8 cellular contexts compared by ENCODE assay signal in genomic region chr3:124730129-124730919, GRCh38. TPM values are rescaled to one million over a fixed set of nuclear protein-coding genes. Genes with fewer than 3 reads are reported as not detected.
DNase-seq lines count a peak whose midpoint lies in the region; ATAC-seq, FAIRE-seq and TF ChIP-seq lines count a peak whose summit lies in the region.

UMPS (plus strand) TSS chr3:124730452; CDS start chr3:124730472, 20 bp downstream.

- peak within 1 kb of the TSS; percentile 100 for H3K4me3 ChIP-seq in AG09309 (ENCODE audit: control insufficient read depth, low read depth, low read length)
- H3K4me3 ChIP-seq in kidney (ENCODE audit: low read length in 2 of 2), result peak within 1 kb of the TSS; percentile 99

- FAIRE-seq in kidney (lab: Jason Lieb, UNC), result no peak

- ATAC-seq in GM19023 (IDR thresholded peaks at IDR 0.05; ENCODE audit: unreplicated experiment) (peak; percentile 99), HG03196 (IDR thresholded peaks at IDR 0.05; ENCODE audit: unreplicated experiment) (peak; percentile 94)
- peak; percentile 98 to 100 for ATAC-seq in activated CD4-positive, CD25-positive, alpha-beta regulatory T cell treated with anti-CD3 and anti-CD28 coated beads, Interleukin-2, amount 50 U/mL, for 24 hours

- intact Hi-C loops in kidney (cut with DNase I), result no loop called here

- DNase-seq in AG09309 (ENCODE audit: low read depth) (no peak), NCI-H345 treated with DMSO at 0.1 percent for 48 hours (lab: John Stamatoyannopoulos, UW; ENCODE audit: unreplicated experiment) (peak; percentile 77), cerebellar nuclear complex (lab: John Stamatoyannopoulos, UW) (peak; percentile 36 to 80), kidney (peak; percentile 97)
- peak; percentile 97 for DNase-seq in stimulated activated CD4-positive, alpha-beta T cell treated with anti-CD3 and anti-CD28 coated beads, Interleukin-15, amount 100 ng/mL, for 24 hours

- TF ChIP-seq CTCF in AG09309 (IDR thresholded peaks at IDR 0.05; ENCODE audit: control insufficient read depth, insufficient read depth, low read depth, low read length, missing control alignments) (no peak), kidney (IDR thresholded peaks at IDR 0.05; ENCODE audit: borderline replicate concordance, extremely low read depth, insufficient read depth) (no peak)

- H3K36me3 ChIP-seq in kidney (ENCODE audit: control insufficient read depth in 1 of 2, insufficient read depth in 2 of 2, low read length in 2 of 2), result no peaks in the 10 kb centered on the region

- H3K9me3 ChIP-seq in kidney (ENCODE audit: control insufficient read depth in 1 of 2, low read length in 2 of 2), result no peaks in the 10 kb centered on the region

- peak within 1 kb of the TSS; percentile 72 to 96 for H3K9ac ChIP-seq in kidney (ENCODE audit: low read length in 2 of 2)

- peak within 1 kb of the TSS; percentile 23 to 47 for H3K27ac ChIP-seq in kidney (ENCODE audit: low read depth in 2 of 2, low read length in 2 of 2)

- H3K4me1 ChIP-seq in kidney (ENCODE audit: control insufficient read depth in 1 of 2, insufficient read depth in 1 of 2, low read depth in 1 of 2, low read length in 2 of 2), result peaks cover 4% of the 10 kb centered on the region in 2 donors

RNA-seq across cellular contexts. Expression of gene UMPS, which starts in this region (rescaled TPM):
- total RNA-seq in kidney, result 24.7 TPM
- polyA plus RNA-seq in kidney (ENCODE audit: insufficient read depth, low read depth, low replicate concordance), result 25.7 TPM
